19 cellular contexts compared by ENCODE assay signal in genomic region chr12:92719674-92720073, GRCh38.
DNase-seq lines count a peak whose midpoint lies in the region; ATAC-seq lines count a peak whose summit lies in the region.
"Had no signal": no experiment of that assay in that cellular context is flagged by ENCODE, and none has a peak within 500 bp of the region (broad histone marks: within the 10 kb centered on the region; RNA-seq: fewer than 3 reads in every experiment).

No MANE protein-coding gene starts in this region.

- ATAC-seq in GM19395 (IDR thresholded peaks at IDR 0.05; ENCODE audit: unreplicated experiment) (no peak), GM21423 (IDR thresholded peaks at IDR 0.05; ENCODE audit: unreplicated experiment) (no peak)
- ATAC-seq: left lung had no signal

- DNase-seq in AG08395 (ENCODE audit: low spot score) (peak; percentile 35), HS-5 (ENCODE audit: low read depth) (peak; percentile 19), amniotic epithelial cell (ENCODE audit: low read depth) (peak; percentile 41), kidney glomerular epithelial cell (lab: John Stamatoyannopoulos, UW) (peak; percentile 61), activated gamma-delta T cell treated with Interleukin-2 at 50 U/mL for 16 hours (no peak), retina (no peak)
- DNase-seq: activated CD4-positive, alpha-beta T cell treated with anti-CD3 and anti-CD28 coated beads, Interleukin-2, amount 50 U/mL, for 1 hour; activated effector memory CD4-positive, alpha-beta T cell treated with Interleukin-2 at 50 U/mL for 16 hours; C1 segment of cervical spinal cord; cortex of kidney; GDM1; heart right ventricle; left lung; NCI-H1417; NCI-H524; sigmoid colon; T-helper 2 cell had no signal

Comparison
In these comparisons a context has a peak if more than half of its experiments do, and no peak if none do; other contexts are left out.
1. DNase-seq: peak in AG08395 (single experiment), HS-5 (single experiment), amniotic epithelial cell (single experiment) and kidney glomerular epithelial cell (single experiment); none in activated gamma-delta T cell treated with Interleukin-2 at 50 U/mL for 16 hours (single experiment) and retina (single experiment).